In genomic region chr18:10851824-10852225, GRCh38 we compare ENCODE assay signal across 8 cellular contexts.
DNase-seq lines count a peak whose midpoint lies in the region; ATAC-seq, FAIRE-seq and TF ChIP-seq lines count a peak whose summit lies in the region.

No MANE protein-coding gene starts in this region.

- H3K27ac Mint-ChIP-seq in astrocyte (ENCODE audit: unreplicated experiment) (no peak overlapping the region), type B pancreatic cell (peak overlapping the region; percentile 73)

- no peaks in the 10 kb centered on the region for H3K36me3 ChIP-seq in astrocyte (ENCODE audit: insufficient read depth, low read length)

- H3K4me3 ChIP-seq in astrocyte (ENCODE audit: insufficient read depth, low read depth, low read length), result no peak overlapping the region

- H3K79me2 ChIP-seq in astrocyte (ENCODE audit: insufficient read depth, low read length), result no peaks in the 10 kb centered on the region

- DNase-seq in AG08395 (ENCODE audit: low spot score), result peak; percentile 60
- peak; percentile 58 for DNase-seq in GM13976 (ENCODE audit: low spot score)
- peak; percentile 77 for DNase-seq in NCI-H2196 (lab: John Stamatoyannopoulos, UW; ENCODE audit: unreplicated experiment)
- DNase-seq in astrocyte (ENCODE audit: low read depth), result peak; percentile 31
- peak; percentile 64 for DNase-seq in iris pigment epithelial cell (ENCODE audit: low read depth)
- DNase-seq in type B pancreatic cell (ENCODE audit: extremely low spot score, unreplicated experiment), result no peak
- no peak for DNase-seq in activated CD4-positive, alpha-beta T cell treated with anti-CD3 and anti-CD28 coated beads for 4 hours

- H3K4me3 Mint-ChIP-seq in astrocyte (ENCODE audit: unreplicated experiment), result no peak overlapping the region
- no peak overlapping the region for H3K4me3 Mint-ChIP-seq in type B pancreatic cell

- H3K27me3 ChIP-seq in astrocyte (ENCODE audit: insufficient read depth, low read length), result peaks cover 6% of the 10 kb centered on the region

- no peak overlapping the region for H3K27ac ChIP-seq in astrocyte (ENCODE audit: low read depth, low read length)

- no peaks in the 10 kb centered on the region for H3K4me1 ChIP-seq in astrocyte (ENCODE audit: insufficient read depth, low read length)

- no peak for ATAC-seq in activated CD4-positive, CD25-positive, alpha-beta regulatory T cell treated with anti-CD3 and anti-CD28 coated beads, Interleukin-2, amount 50 U/mL, for 24 hours

- in situ Hi-C loops in GM13976 (cut with MboI; ENCODE audit: low sequenced_read_pairs, unreplicated experiment), result loop anchor here (10.0 kb wide), 1 partner anchor 303 kb away; no protein-coding TSS in a partner anchor

- TF ChIP-seq CTCF in GM13976 (IDR thresholded peaks at IDR 0.05; ENCODE audit: borderline replicate concordance, control extremely low read depth, extremely low read depth, insufficient read depth, missing control alignments), result peak; percentile 48
- peak; percentile 64 for TF ChIP-seq CTCF in astrocyte (IDR thresholded peaks at IDR 0.05; ENCODE audit: insufficient read depth, low read depth, low read length)
- peak; percentile 90 for TF ChIP-seq CTCF in type B pancreatic cell (conservative IDR thresholded peaks at IDR 0.05)

- no peak for FAIRE-seq in astrocyte (lab: Jason Lieb, UNC)

- no peaks in the 10 kb centered on the region for H3K9me3 Mint-ChIP-seq in astrocyte (ENCODE audit: unreplicated experiment)
- no peaks in the 10 kb centered on the region for H3K9me3 Mint-ChIP-seq in type B pancreatic cell

- H3K4me1 Mint-ChIP-seq in astrocyte (ENCODE audit: low read depth, unreplicated experiment) (no peaks in the 10 kb centered on the region), type B pancreatic cell (ENCODE audit: unreplicated experiment) (peaks cover 33% of the 10 kb centered on the region)

- H3K27me3 Mint-ChIP-seq in astrocyte (ENCODE audit: low read depth, unreplicated experiment), result no peaks in the 10 kb centered on the region
- H3K27me3 Mint-ChIP-seq in type B pancreatic cell, result peaks cover 9% of the 10 kb centered on the region

- no peak overlapping the region for H3K4me2 ChIP-seq in astrocyte (ENCODE audit: low read length)

- H3K9ac ChIP-seq in astrocyte (ENCODE audit: low read length), result no peak overlapping the region

- H3K36me3 Mint-ChIP-seq in astrocyte (ENCODE audit: low read depth, unreplicated experiment), result no peaks in the 10 kb centered on the region
- peaks cover 10% of the 10 kb centered on the region for H3K36me3 Mint-ChIP-seq in type B pancreatic cell

- H4K20me1 ChIP-seq in astrocyte (ENCODE audit: insufficient read depth, low read length), result no peaks in the 10 kb centered on the region

- H3K9me3 ChIP-seq in astrocyte (ENCODE audit: insufficient read depth, low read depth, low read length), result no peaks in the 10 kb centered on the region

- H2AFZ ChIP-seq in astrocyte (ENCODE audit: low read depth, low read length), result no peak overlapping the region

Comparison
In these comparisons a context has a peak if more than half of its experiments do, and no peak if none do; other contexts are left out.
1. DNase-seq: peak in AG08395 (single experiment), GM13976 (single experiment), NCI-H2196 (single experiment), astrocyte (single experiment) and iris pigment epithelial cell (single experiment); none in type B pancreatic cell (single experiment) and activated CD4-positive, alpha-beta T cell treated with anti-CD3 and anti-CD28 coated beads for 4 hours (0 of 2).
2. Peak in every context shown above with its lines, with median percentiles within 50 percentile points of each other: CTCF ChIP-seq.